9 cellular contexts compared by ENCODE assay signal in the genomic region with DNA sequence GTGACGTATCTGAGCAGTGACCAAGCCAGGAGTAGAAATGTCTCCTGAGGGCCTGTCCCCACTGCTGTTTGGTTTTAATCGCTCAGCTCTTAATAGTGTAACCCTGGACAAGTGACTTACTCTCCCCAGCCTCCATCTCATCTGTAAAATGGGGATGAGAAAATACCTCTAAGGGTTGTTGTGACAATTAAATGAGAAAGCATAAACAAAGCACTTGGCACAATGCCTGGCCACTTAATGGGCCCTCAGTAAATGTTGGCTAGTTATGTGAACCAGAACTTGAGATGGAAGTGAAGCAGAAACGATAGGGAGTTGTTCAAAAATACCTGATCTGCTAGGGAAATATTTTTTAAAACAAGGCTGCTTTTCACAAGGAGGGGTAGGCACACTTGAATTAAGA. TPM values are rescaled to one million over a fixed set of nuclear protein-coding genes. Genes with fewer than 3 reads are reported as not detected.
DNase-seq lines count a peak whose midpoint lies in the region; ATAC-seq, FAIRE-seq and TF ChIP-seq lines count a peak whose summit lies in the region.
"Had no signal": no experiment of that assay in that cellular context is flagged by ENCODE, and none has a peak within 500 bp of the region (broad histone marks: within the 10 kb centered on the region; RNA-seq: fewer than 3 reads in every experiment).

No MANE protein-coding gene starts in this region.

- H3K27ac ChIP-seq in brain microvascular endothelial cell: peak overlapping the region; percentile 51
- H3K27ac ChIP-seq in thyroid gland: peak overlapping the region; percentile 90 to 95 (median 91)
- no peak overlapping the region for H3K27ac ChIP-seq in small intestine (ENCODE audit: low read depth in 1 of 2, low read length in 1 of 2)

- DNase-seq in LHCN-M2 (ENCODE audit: low read depth) (peak; percentile 33), brain microvascular endothelial cell (no peak), mesothelial cell of epicardium (ENCODE audit: low spot score in 2 of 2, unreplicated experiment in 2 of 2) (no peak), thyroid gland (peak; percentile 76 to 80), 8988T (no peak), small intestine (no peak)
- DNase-seq: activated CD4-positive, alpha-beta T cell treated with anti-CD3 and anti-CD28 coated beads, Interleukin-2, amount 10 ng/mL, durations not matched to agents 24 days and 14 days; NCI-H2029 had no signal

- no peak for ATAC-seq in GM21390 (IDR thresholded peaks at IDR 0.05; ENCODE audit: unreplicated experiment)

- H3K36me3 Mint-ChIP-seq in mesothelial cell of epicardium: peaks cover 9% of the 10 kb centered on the region

- in situ Hi-C loops in brain microvascular endothelial cell (cut with HindIII; ENCODE audit: low pct_ligation_motif_present, low sequenced_read_pairs): no loop called here

- TF ChIP-seq CTCF in brain microvascular endothelial cell (IDR thresholded peaks at IDR 0.05; ENCODE audit: low read depth, low read length, missing control alignments): no peak
- TF ChIP-seq CTCF in mesothelial cell of epicardium (IDR thresholded peaks at IDR 0.05; ENCODE audit: unreplicated experiment): no peak
- no peak for TF ChIP-seq CTCF in thyroid gland (IDR thresholded peaks at IDR 0.05)

- no peak for FAIRE-seq in small intestine (lab: Jason Lieb, UNC)

- WGBS in thyroid gland, 2 donors: 14 to 19% methylated on average over 3 of the region's 3 CpGs
- 47 to 88% (median 69%) methylated on average over 3 of the region's 3 CpGs for WGBS in small intestine, 3 donors

- H3K4me1 ChIP-seq in thyroid gland (peaks cover 34 to 52% of the 10 kb centered on the region in 2 donors), small intestine (ENCODE audit: control insufficient read depth in 2 of 2, insufficient read depth in 1 of 2, low read depth in 1 of 2, low read length in 1 of 2) (no peaks in the 10 kb centered on the region)

- intact Hi-C loops in thyroid gland (cut with DNase I): no loop called here

- H3K27me3 ChIP-seq in brain microvascular endothelial cell (replicated peaks): no peaks in the 10 kb centered on the region
- H3K27me3 ChIP-seq in thyroid gland: no peaks in the 10 kb centered on the region
- H3K27me3 ChIP-seq in small intestine (ENCODE audit: control insufficient read depth in 2 of 2, insufficient read depth in 2 of 2, low read length in 2 of 2): peaks cover 0 to 2% of the 10 kb centered on the region in 2 donors

- peak overlapping the region; percentile 75 for H3K27ac Mint-ChIP-seq in mesothelial cell of epicardium
- H3K27ac Mint-ChIP-seq: activated CD4-positive, alpha-beta T cell treated with anti-CD3 and anti-CD28 coated beads, Interleukin-2, amount 10 ng/mL, durations not matched to agents 24 days and 14 days had no signal

- no peaks in the 10 kb centered on the region for H3K27me3 Mint-ChIP-seq in mesothelial cell of epicardium (ENCODE audit: low read depth)

- no peak overlapping the region for H3K4me3 ChIP-seq in brain microvascular endothelial cell (ENCODE audit: low read depth, low read length)
- peak overlapping the region in 1 of 3 donors; percentile 15 for H3K4me3 ChIP-seq in thyroid gland (replicated peaks in 1 of 3)
- no peak overlapping the region for H3K4me3 ChIP-seq in small intestine (ENCODE audit: low read depth in 1 of 2, low read length in 2 of 2)

- H3K9me3 ChIP-seq in thyroid gland (no peaks in the 10 kb centered on the region), small intestine (ENCODE audit: control insufficient read depth, low read depth) (no peaks in the 10 kb centered on the region)

- no peaks in the 10 kb centered on the region for H3K9me3 Mint-ChIP-seq in mesothelial cell of epicardium
- H3K9me3 Mint-ChIP-seq: activated CD4-positive, alpha-beta T cell treated with anti-CD3 and anti-CD28 coated beads, Interleukin-2, amount 10 ng/mL, durations not matched to agents 24 days and 14 days had no signal

- H3K4me1 Mint-ChIP-seq in mesothelial cell of epicardium: peaks cover 64% of the 10 kb centered on the region
- H3K4me1 Mint-ChIP-seq: activated CD4-positive, alpha-beta T cell treated with anti-CD3 and anti-CD28 coated beads, Interleukin-2, amount 10 ng/mL, durations not matched to agents 24 days and 14 days had no signal

- TF ChIP-seq POLR2A in thyroid gland (IDR thresholded peaks at IDR 0.05): no peak

- H3K36me3 ChIP-seq in brain microvascular endothelial cell (replicated peaks) (peaks cover 28% of the 10 kb centered on the region), thyroid gland (no peaks in the 10 kb centered on the region), small intestine (ENCODE audit: control insufficient read depth in 2 of 2, insufficient read depth in 2 of 2, low read length in 2 of 2) (no peaks in the 10 kb centered on the region)

- no peak overlapping the region for H3K4me3 Mint-ChIP-seq in mesothelial cell of epicardium
- H3K4me3 Mint-ChIP-seq: activated CD4-positive, alpha-beta T cell treated with anti-CD3 and anti-CD28 coated beads, Interleukin-2, amount 10 ng/mL, durations not matched to agents 24 days and 14 days had no signal

RNA-seq across cellular contexts. Expression of a gene that starts 58.2 kb away (rescaled TPM):
- total RNA-seq in LHCN-M2 (2014; rRNA removed) (51.0 and 53.2 TPM in 2 replicates), mesothelial cell of epicardium (205 to 231 TPM (median 220 TPM) in 3 replicates), thyroid gland (under 1 TPM; 0.22 to 0.83 (median 0.42) TPM)
- 23.8 TPM for polyA plus RNA-seq in LHCN-M2 (2012)
- 1 to 10 TPM in 2 of 3 donors, under 1 TPM in 1; 0.67 to 1.4 (median 1.1) TPM for polyA plus RNA-seq in small intestine

Comparison
In these comparisons a context has a peak if more than half of its experiments do, and no peak if none do; other contexts are left out.
1. DNase-seq: peak in LHCN-M2 (single experiment) and thyroid gland (2 of 2); none in brain microvascular endothelial cell (single experiment), mesothelial cell of epicardium (0 of 2), 8988T (single experiment) and small intestine (single experiment).
2. H3K27ac ChIP-seq: peak in brain microvascular endothelial cell (single experiment) and thyroid gland (3 of 3); none in small intestine (0 of 2).
3. RNA of a gene that starts 58.2 kb away (total RNA-seq): 205 to 231 TPM in mesothelial cell of epicardium and 51.0 to 53.2 TPM in LHCN-M2; 0.22 to 0.83 TPM in thyroid gland; every median in the first group is over 10 times any median in the second.